11 cellular contexts compared by ENCODE assay signal in genomic region chr6:33692078-33692759, GRCh38. TPM values are rescaled to one million over a fixed set of nuclear protein-coding genes. Genes with fewer than 3 reads are reported as not detected.
A peak's percentile ranks its signal among the peaks of the same experiment; 100 is the strongest.
DNase-seq lines count a peak whose midpoint lies in the region; ATAC-seq, FAIRE-seq and TF ChIP-seq lines count a peak whose summit lies in the region.
"Had no signal": no experiment of that assay in that cellular context is flagged by ENCODE, and none has a peak within 500 bp of the region (broad histone marks: within the 10 kb centered on the region; RNA-seq: fewer than 3 reads in every experiment).

No MANE protein-coding gene starts in this region.

- H4K20me1 ChIP-seq in HepG2 (ENCODE audit: insufficient read depth, low read length) = no peaks in the 10 kb centered on the region; the same call in 1 of the 2 replicates

- no peak overlapping the region for H3K4me3 ChIP-seq in astrocyte of the cerebellum (ENCODE audit: low read depth, low read length)
- H3K4me3 ChIP-seq in HepG2 (replicated peaks in 1 of 3; ENCODE audit: insufficient read depth in 1 of 3, low read depth in 2 of 3, low read length in 3 of 3) = no peak overlapping the region
- H3K4me3 ChIP-seq in gastroesophageal sphincter = no peak overlapping the region
- no peak overlapping the region for H3K4me3 ChIP-seq in lower leg skin (ENCODE audit: low read depth, poor library complexity, severe bottlenecking)
- H3K4me3 ChIP-seq: PC-9 had no signal

- ATAC-seq in HepG2 = no peak
- no peak for ATAC-seq in HG02798 (IDR thresholded peaks at IDR 0.05; ENCODE audit: poor library complexity, unreplicated experiment)
- no peak for ATAC-seq in gastroesophageal sphincter

- H3K4me1 ChIP-seq in HepG2 (ENCODE audit: insufficient read depth, low read length) (no peaks in the 10 kb centered on the region), gastroesophageal sphincter (peaks cover 0 to 53% (median 25%) of the 10 kb centered on the region in 3 donors)

- no peaks in the 10 kb centered on the region for H3K9me3 ChIP-seq in HepG2 (ENCODE audit: low read length)
- H3K9me3 ChIP-seq in gastroesophageal sphincter = no peaks in the 10 kb centered on the region

- no peak overlapping the region for H3K4me2 ChIP-seq in HepG2 (ENCODE audit: low read depth, low read length)
- H3K4me2 ChIP-seq: PC-9 had no signal

- no peaks in the 10 kb centered on the region for H3K9me3 Mint-ChIP-seq in HFFc6

- in situ Hi-C loops in astrocyte of the cerebellum (cut with HindIII; ENCODE audit: low sequenced_read_pairs) = no loop called here
- in situ Hi-C loops in HepG2 (cut with HindIII; ENCODE audit: extremely low pct_ligation_motif_present, low pct_unique_long_range_greater_than_20kb) = no loop called here

- FAIRE-seq in HepG2 (lab: Jason Lieb, UNC) = no peak

- TF ChIP-seq POLR2A in HepG2 (IDR thresholded peaks at IDR 0.05; ENCODE audit: insufficient read depth in 1 of 2, low read depth in 2 of 2, low read length in 2 of 2) (no peak), gastroesophageal sphincter (IDR thresholded peaks at IDR 0.05) (no peak), lower leg skin (IDR thresholded peaks at IDR 0.05) (no peak)

- no peak overlapping the region for H2AFZ ChIP-seq in HepG2 (ENCODE audit: low read length)
- H2AFZ ChIP-seq: PC-9 had no signal

- peak; percentile 93 for DNase-seq in A172 (ENCODE audit: low spot score)
- DNase-seq in HFFc6 = peak; percentile 64
- peak; percentile 29 for DNase-seq in astrocyte of the cerebellum (ENCODE audit: low read depth)
- no peak for DNase-seq in HepG2 (ENCODE audit: low spot score)
- no peak for DNase-seq in globus pallidus (ENCODE audit: low spot score)
- no peak for DNase-seq in lower leg skin (ENCODE audit: low spot score in 2 of 2)
- DNase-seq: COR-L47 had no signal

- peak overlapping the region; percentile 96 for H3K27ac Mint-ChIP-seq in HFFc6

- H3K27ac ChIP-seq in HepG2 (ENCODE audit: extremely low read length, insufficient read depth, low read length) (no peak overlapping the region), gastroesophageal sphincter (no peak overlapping the region)
- H3K27ac ChIP-seq: PC-9 had no signal

- intact Hi-C loops in HepG2 (cut with micrococcal nuclease; ENCODE audit: unreplicated experiment) (no loop called here), lower leg skin (cut with DNase I; ENCODE audit: low total_unique reads) (no loop called here)

- WGBS in HepG2 (ENCODE audit: low lambda C conversion rate) = 90% methylated on average over 12 of the region's 12 CpGs
- 83 to 100% methylated on average over 5 to 11 of the region's 12 CpGs for WGBS in gastroesophageal sphincter (ENCODE audit: low coverage in 1 of 2), 2 donors
- 84 to 88% methylated on average over 12 of the region's 12 CpGs for WGBS in lower leg skin, 2 donors

- no peaks in the 10 kb centered on the region for H3K27me3 ChIP-seq in HepG2 (ENCODE audit: control insufficient read depth in 1 of 2, insufficient read depth in 2 of 2, low read length in 2 of 2)
- no peaks in the 10 kb centered on the region for H3K27me3 ChIP-seq in gastroesophageal sphincter

- peaks cover 2% of the 10 kb centered on the region for H3K27me3 Mint-ChIP-seq in HFFc6 (ENCODE audit: insufficient read depth)

- no TSS peak for BruUV-seq in HepG2 (replicated peaks; lab: Mats Ljungman, UMichigan)

- peak overlapping the region; percentile 47; the same call in 1 of the 2 replicates for H3K4me3 Mint-ChIP-seq in HFFc6

- H3K79me2 ChIP-seq in HepG2 (ENCODE audit: insufficient read depth, low read length) = no peaks in the 10 kb centered on the region

- POLR2A ChIA-PET in HepG2 (lab: Yijun Ruan, JAX) = interaction anchor here (0.6 to 2.8 kb wide), 4 partner anchors 12 to 102 kb away, joined by 3 to 11 read pairs (median 6); partner anchors contain the start of gene UQCC2

- peaks cover 68% of the 10 kb centered on the region for H3K4me1 Mint-ChIP-seq in HFFc6 (ENCODE audit: low read depth)

- H3K36me3 ChIP-seq in HepG2 (replicated peaks in 1 of 2; ENCODE audit: control insufficient read depth in 1 of 2, insufficient read depth in 2 of 2, low read length in 2 of 2) = peaks cover 32 to 47% of the 10 kb centered on the region in 2 experiments; a peak in 4 of 5 replicates
- H3K36me3 ChIP-seq in gastroesophageal sphincter = peaks cover 0 to 91% of the 10 kb centered on the region in 2 donors

- peaks cover 29% of the 10 kb centered on the region for H3K36me3 Mint-ChIP-seq in HFFc6 (ENCODE audit: low read depth)

- TF ChIP-seq EP300 in HepG2 (IDR thresholded peaks at IDR 0.05; ENCODE audit: low read depth in 2 of 2, low read length in 2 of 2) (no peak), HepG2 (CRISPR knock-in tag; IDR thresholded peaks at IDR 0.05; ENCODE audit: borderline replicate concordance) (no peak), gastroesophageal sphincter (IDR thresholded peaks at IDR 0.05) (no peak)

- no peak for TF ChIP-seq CTCF in HFFc6 (IDR thresholded peaks at IDR 0.05)
- TF ChIP-seq CTCF in astrocyte of the cerebellum (IDR thresholded peaks at IDR 0.05; ENCODE audit: low read depth, low read length, missing control alignments) = no peak
- TF ChIP-seq CTCF in HepG2 (CRISPR knock-in tag; IDR thresholded peaks at IDR 0.05) = no peak
- TF ChIP-seq CTCF in gastroesophageal sphincter (IDR thresholded peaks at IDR 0.05) = no peak
- TF ChIP-seq CTCF in lower leg skin (IDR thresholded peaks at IDR 0.05) = no peak

- CTCF ChIA-PET in HepG2 (lab: Yijun Ruan, JAX; ENCODE audit: low intra/inter-chr PET ratio, low total read pairs) = no interaction called here

- no peak for TF ChIP-seq RAD21 in HepG2 (CRISPR knock-in tag; IDR thresholded peaks at IDR 0.05)

- H3K9ac ChIP-seq in HepG2 (ENCODE audit: insufficient read depth, low read depth, low read length) = no peak overlapping the region

RNA-seq across cellular contexts. Expression of gene UQCC2, which starts 19.3 kb away (rescaled TPM):
- total RNA-seq in A172 (2014; rRNA removed; shearing (Covaris generic)) = 46.1 and 70.3 TPM in 2 replicates
- 100 to 1,000 TPM; 109 to 167 (median 140) TPM for total RNA-seq in HFFc6 (2021; fragmentation: NEBNext Ultra II Directional; extraction: Animal tissue kit (Norgen Biotek cat#: 25700))
- 238 and 273 TPM in 2 replicates for total RNA-seq in HepG2 (2016; rRNA removed; fragmentation: Illumina TruSeq; extraction: Trizol)
- total RNA-seq in HepG2 (2016; cell fraction: cytosol; rRNA removed; fragmentation: Illumina TruSeq; extraction: Trizol; ENCODE audit: low read depth) = 120 and 154 TPM in 2 replicates
- total RNA-seq in HepG2 (2016; cell fraction: insoluble cytoplasmic fraction; rRNA removed; fragmentation: Illumina TruSeq; extraction: Trizol) = 223 and 303 TPM in 2 replicates
- total RNA-seq in HepG2 (2016; cell fraction: membrane; rRNA removed; fragmentation: Illumina TruSeq; extraction: Trizol) = 160 and 207 TPM in 2 replicates
- total RNA-seq in HepG2 (2016; cell fraction: nucleus; rRNA removed; fragmentation: Illumina TruSeq; extraction: Trizol) = 53.9 and 66.5 TPM in 2 replicates
- polyA plus RNA-seq in HepG2 (2011; rRNA removed) = 82.4 and 83.3 TPM in 2 replicates
- 43.2 and 56.5 TPM in 2 replicates for polyA plus RNA-seq in HepG2 (2011; cell fraction: cytosol; rRNA removed)
- polyA plus RNA-seq in HepG2 (2011; cell fraction: nucleus; rRNA removed) = 25.4 and 25.6 TPM in 2 replicates
- polyA plus RNA-seq in HepG2 (2012) = 134 and 138 TPM in 2 replicates
- polyA plus RNA-seq in HepG2 (2016; cell fraction: cytosol; fragmentation: Illumina TruSeq; extraction: Trizol; ENCODE audit: low read depth) = 161 and 200 TPM in 2 replicates
- polyA plus RNA-seq in HepG2 (2016; cell fraction: insoluble cytoplasmic fraction; fragmentation: Illumina TruSeq; extraction: Trizol; ENCODE audit: low read depth) = 261 and 288 TPM in 2 replicates
- 151 and 202 TPM in 2 replicates for polyA plus RNA-seq in HepG2 (2016; cell fraction: membrane; fragmentation: Illumina TruSeq; extraction: Trizol; ENCODE audit: low read depth)
- polyA plus RNA-seq in HepG2 (2016; cell fraction: nucleus; fragmentation: Illumina TruSeq; extraction: Trizol; ENCODE audit: insufficient read depth, low read depth) = 129 and 150 TPM in 2 replicates
- 13.1 and 30.2 TPM in 2 replicates for polyA minus RNA-seq in HepG2 (2011; rRNA and poly(A)+ RNA removed; ENCODE audit: low replicate concordance)
- polyA minus RNA-seq in HepG2 (2011; cell fraction: cytosol; rRNA and poly(A)+ RNA removed) = 12.8 and 21.1 TPM in 2 replicates
- 17.4 and 19.8 TPM in 2 replicates for polyA minus RNA-seq in HepG2 (2011; cell fraction: nucleus; rRNA and poly(A)+ RNA removed)
- total RNA-seq in gastroesophageal sphincter = 10 to 100 TPM; 14.5 to 25.3 (median 17.7) TPM
- 10 to 100 TPM in 2 of 4 donors, 1 to 10 TPM in 2; 8.5 to 20.4 (median 10.2) TPM for total RNA-seq in lower leg skin

RNA-seq across cellular contexts. Expression of gene IP6K3, which starts 54.5 kb away (rescaled TPM):
- total RNA-seq in A172 (2014; rRNA removed; shearing (Covaris generic)) = 6.8 and 6.9 TPM in 2 replicates
- total RNA-seq in HFFc6 (2021; fragmentation: NEBNext Ultra II Directional; extraction: Animal tissue kit (Norgen Biotek cat#: 25700)) = under 1 TPM in 4 of 6 experiments, not detected in 2; 0.25 to 0.83 (median 0.50) TPM
- total RNA-seq in HepG2 (2016; rRNA removed; fragmentation: Illumina TruSeq; extraction: Trizol) (0.11 and 0.44 TPM in 2 replicates), gastroesophageal sphincter (1 to 10 TPM in 3 of 4 donors, under 1 TPM in 1; 0.32 to 5.5 (median 2.8) TPM), lower leg skin (under 1 TPM in 1 of 4 donors, not detected in 3; 0.45 TPM)
- 0.18 and 0.40 TPM in 2 replicates for total RNA-seq in HepG2 (2016; cell fraction: cytosol; rRNA removed; fragmentation: Illumina TruSeq; extraction: Trizol; ENCODE audit: low read depth)
- total RNA-seq in HepG2 (2016; cell fraction: insoluble cytoplasmic fraction; rRNA removed; fragmentation: Illumina TruSeq; extraction: Trizol) = 0.28 and 0.52 TPM in 2 replicates
- 0.17 TPM in 1 of 2 replicates, not detected in the other for total RNA-seq in HepG2 (2016; cell fraction: membrane; rRNA removed; fragmentation: Illumina TruSeq; extraction: Trizol)
- total RNA-seq in HepG2 (2016; cell fraction: nucleus; rRNA removed; fragmentation: Illumina TruSeq; extraction: Trizol) = 0.53 TPM in 2 replicates
- polyA plus RNA-seq in HepG2 (2011; rRNA removed) = 0.18 and 0.48 TPM in 2 replicates
- polyA plus RNA-seq in HepG2 (2011; cell fraction: cytosol; rRNA removed) = 0.16 and 0.22 TPM in 2 replicates
- 0.63 and 0.76 TPM in 2 replicates for polyA plus RNA-seq in HepG2 (2011; cell fraction: nucleus; rRNA removed)
- 0.13 TPM in 1 of 2 replicates, not detected in the other for polyA plus RNA-seq in HepG2 (2012)
- polyA plus RNA-seq in HepG2 (2016; cell fraction: cytosol; fragmentation: Illumina TruSeq; extraction: Trizol; ENCODE audit: low read depth) = 0.20 and 0.21 TPM in 2 replicates
- 0.20 and 0.22 TPM in 2 replicates for polyA plus RNA-seq in HepG2 (2016; cell fraction: insoluble cytoplasmic fraction; fragmentation: Illumina TruSeq; extraction: Trizol; ENCODE audit: low read depth)
- polyA plus RNA-seq in HepG2 (2016; cell fraction: membrane; fragmentation: Illumina TruSeq; extraction: Trizol; ENCODE audit: low read depth) = 0.86 TPM in 1 of 2 replicates, not detected in the other
- polyA plus RNA-seq in HepG2 (2016; cell fraction: nucleus; fragmentation: Illumina TruSeq; extraction: Trizol; ENCODE audit: insufficient read depth, low read depth) = 0.40 and 0.75 TPM in 2 replicates
- 0.18 TPM in 1 of 2 replicates, not detected in the other for polyA minus RNA-seq in HepG2 (2011; rRNA and poly(A)+ RNA removed; ENCODE audit: low replicate concordance)
- polyA minus RNA-seq in HepG2 (2011; cell fraction: cytosol; rRNA and poly(A)+ RNA removed) = 0.30 TPM in 1 of 2 replicates, not detected in the other
- polyA minus RNA-seq in HepG2 (2011; cell fraction: nucleus; rRNA and poly(A)+ RNA removed) = 0.62 TPM in 1 of 2 replicates, not detected in the other
- total RNA-seq: glomerular endothelial cell, PC-9 had no signal

Comparison
In these comparisons a context has a peak if more than half of its experiments do, and no peak if none do; other contexts are left out.
1. DNase-seq: peak in A172 (single experiment), HFFc6 (single experiment) and astrocyte of the cerebellum (single experiment); none in HepG2 (single experiment), globus pallidus (single experiment) and lower leg skin (0 of 2).